Comparison of ENCODE assay signal across 10 cellular contexts in genomic region chr12:104498211-104498801, GRCh38. TPM values are rescaled to one million over a fixed set of nuclear protein-coding genes. Genes with fewer than 3 reads are reported as not detected.
DNase-seq lines count a peak whose midpoint lies in the region; ATAC-seq and TF ChIP-seq lines count a peak whose summit lies in the region.
"Had no signal": no experiment of that assay in that cellular context is flagged by ENCODE, and none has a peak within 500 bp of the region (broad histone marks: within the 10 kb centered on the region; RNA-seq: fewer than 3 reads in every experiment).

No MANE protein-coding gene starts in this region.

- no peak overlapping the region for H3K27ac ChIP-seq in ascending aorta

- H3K4me1 Mint-ChIP-seq in activated naive CD4-positive, alpha-beta T cell treated with anti-CD3 and anti-CD28 coated beads, Interleukin-2, amount 50 U/mL, for 24 hours: peaks cover 93% of the 10 kb centered on the region

- H3K36me3 Mint-ChIP-seq in activated naive CD4-positive, alpha-beta T cell treated with anti-CD3 and anti-CD28 coated beads, Interleukin-2, amount 50 U/mL, for 24 hours: peaks cover 10% of the 10 kb centered on the region

- no peak for ATAC-seq in HG03095 (IDR thresholded peaks at IDR 0.05; ENCODE audit: unreplicated experiment)

- H3K4me3 ChIP-seq in retinal pigment epithelial cell (ENCODE audit: low read length) (no peak overlapping the region), ascending aorta (no peak overlapping the region)

- H3K9me3 ChIP-seq in ascending aorta: no peaks in the 10 kb centered on the region

- peak; percentile 90 for DNase-seq in GF-D8 (lab: John Stamatoyannopoulos, UW)
- peak; percentile 98 for DNase-seq in RPMI7951 (ENCODE audit: low read depth)
- peak; percentile 33 for DNase-seq in retinal pigment epithelial cell (ENCODE audit: low read depth)
- no peak for DNase-seq in ascending aorta (ENCODE audit: low spot score in 2 of 2)
- DNase-seq in ureter (ENCODE audit: low spot score): no peak
- DNase-seq in GM19238 (ENCODE audit: insufficient read length, low spot score): no peak
- DNase-seq: midbrain, NCI-H524 treated with DMSO at 0.1 percent for 48 hours had no signal

- H3K4me3 Mint-ChIP-seq in activated naive CD4-positive, alpha-beta T cell treated with anti-CD3 and anti-CD28 coated beads, Interleukin-2, amount 50 U/mL, for 24 hours: peak overlapping the region; percentile 67

- peak overlapping the region; percentile 88 for H3K27ac Mint-ChIP-seq in activated naive CD4-positive, alpha-beta T cell treated with anti-CD3 and anti-CD28 coated beads, Interleukin-2, amount 50 U/mL, for 24 hours

- no peaks in the 10 kb centered on the region for H3K27me3 ChIP-seq in ascending aorta

- H3K9me3 Mint-ChIP-seq in activated naive CD4-positive, alpha-beta T cell treated with anti-CD3 and anti-CD28 coated beads, Interleukin-2, amount 50 U/mL, for 24 hours: no peaks in the 10 kb centered on the region

- no peaks in the 10 kb centered on the region for H3K36me3 ChIP-seq in ascending aorta

- TF ChIP-seq CTCF in retinal pigment epithelial cell (conservative IDR thresholded peaks at IDR 0.05; ENCODE audit: low read depth, low read length) (no peak), ascending aorta (IDR thresholded peaks at IDR 0.05) (no peak)

- intact Hi-C loops in ascending aorta (cut with DNase I): no loop called here

- peaks cover 0 to 16% of the 10 kb centered on the region in 2 donors for H3K4me1 ChIP-seq in ascending aorta

- no peaks in the 10 kb centered on the region for H3K27me3 Mint-ChIP-seq in activated naive CD4-positive, alpha-beta T cell treated with anti-CD3 and anti-CD28 coated beads, Interleukin-2, amount 50 U/mL, for 24 hours

RNA-seq across cellular contexts. Expression of gene CHST11, which starts 41.6 kb away (rescaled TPM):
- 36.2 and 38.8 TPM in 2 replicates for total RNA-seq in RPMI7951 (2014; rRNA removed; shearing (Covaris generic))
- total RNA-seq in ascending aorta (63.2 TPM), ureter (10.8 TPM)

Comparison
In these comparisons a context has a peak if more than half of its experiments do, and no peak if none do; other contexts are left out.
1. DNase-seq: peak in GF-D8 (single experiment), RPMI7951 (single experiment) and retinal pigment epithelial cell (single experiment); none in ascending aorta (0 of 2), ureter (single experiment) and GM19238 (single experiment).